ENCODE assay signal across 8 cellular contexts in genomic region chr15:81106560-81106959, GRCh38. TPM values are rescaled to one million over a fixed set of nuclear protein-coding genes. Genes with fewer than 3 reads are reported as not detected.
DNase-seq lines count a peak whose midpoint lies in the region; ATAC-seq, FAIRE-seq and TF ChIP-seq lines count a peak whose summit lies in the region.

No MANE protein-coding gene starts in this region.

- no peak overlapping the region for H2AFZ ChIP-seq in GM12878 (ENCODE audit: control insufficient read depth, low read depth, low read length)

- peak; percentile 98 for FAIRE-seq in GM12878 (lab: Jason Lieb, UNC)

- H3K27ac ChIP-seq in SK-N-MC (no peak overlapping the region), GM12878 (ENCODE audit: control insufficient read depth, insufficient read depth) (no peak overlapping the region)

- H3K4me3 ChIP-seq in MG63 (no peak overlapping the region), SK-N-MC (no peak overlapping the region), GM12878 (no peak overlapping the region)

- BruUV-seq in GM12878 (replicated peaks; lab: Mats Ljungman, UMichigan): no TSS peak

- H3K36me3 ChIP-seq in MG63: no peaks in the 10 kb centered on the region
- no peaks in the 10 kb centered on the region for H3K36me3 ChIP-seq in SK-N-MC (ENCODE audit: insufficient read depth, low read length)
- no peaks in the 10 kb centered on the region for H3K36me3 ChIP-seq in GM12878 (ENCODE audit: control insufficient read depth in 2 of 2, insufficient read depth in 2 of 2, low read length in 1 of 2)

- H3K9me3 ChIP-seq in MG63 (no peaks in the 10 kb centered on the region), SK-N-MC (ENCODE audit: low read depth, low read length) (no peaks in the 10 kb centered on the region), GM12878 (replicated peaks; ENCODE audit: control insufficient read depth, insufficient read depth, low read length) (no peaks in the 10 kb centered on the region)

- 30% methylated on average over 6 of the region's 6 CpGs for WGBS in GM12878 (ENCODE audit: insufficient coverage, insufficient replicate concordance, low lambda C conversion rate, missing lambda C conversion rate)

- TF ChIP-seq EP300 in GM12878 (IDR thresholded peaks at IDR 0.05; ENCODE audit: borderline replicate concordance in 1 of 2, control insufficient read depth in 1 of 2, low read depth in 2 of 2, low read length in 2 of 2): no peak

- peak; percentile 75 to 83 (median 76) for TF ChIP-seq CTCF in GM12878 (IDR thresholded peaks at IDR 0.05 in 2 of 3, conservative IDR thresholded peaks at IDR 0.05 in 1 of 3; ENCODE audit: control insufficient read depth in 2 of 3, extremely low read depth in 1 of 3, insufficient read depth in 1 of 3, low read depth in 3 of 3, low read length in 3 of 3)

- TF ChIP-seq POLR2A in GM12878 (IDR thresholded peaks at IDR 0.05; ENCODE audit: low read depth, low read length): no peak

- in situ Hi-C loops in GM12878 (cut with MboI): loop anchor here (5.0 to 10.0 kb wide), 3 partner anchors 114 to 652 kb away; no protein-coding TSS in a partner anchor

- peaks cover 7% of the 10 kb centered on the region for H3K4me1 ChIP-seq in GM12878 (ENCODE audit: control insufficient read depth, insufficient read depth, low read length)

- SMC1A ChIA-PET in GM12878 (lab: Charles Lee; ENCODE audit: uncharacterized antibody, unreplicated experiment): interaction anchor here (0.7 to 5.1 kb wide), 10 partner anchors 8 to 169 kb away, joined by 3 to 89 read pairs (median 4); no protein-coding TSS in a partner anchor

- CTCF ChIA-PET in GM12878 (lab: Yijun Ruan, JAX): interaction anchor here (0.7 to 19.0 kb wide), 18 partner anchors 8 to 230 kb away, joined by 3 to 438 read pairs (median 4); no protein-coding TSS in a partner anchor

- H3K79me2 ChIP-seq in GM12878 (ENCODE audit: control insufficient read depth, insufficient read depth, low read length): no peaks in the 10 kb centered on the region

- intact Hi-C loops in GM12878 (cut with micrococcal nuclease; ENCODE audit: unreplicated experiment): loop anchor here (1.0 to 2.0 kb wide), 2 partner anchors 48 to 160 kb away; no protein-coding TSS in a partner anchor

- no peak overlapping the region for H3K9ac ChIP-seq in SK-N-MC (ENCODE audit: insufficient read length)
- H3K9ac ChIP-seq in GM12878 (ENCODE audit: control insufficient read depth, insufficient read depth, low read length): no peak overlapping the region

- H4K20me1 ChIP-seq in GM12878 (ENCODE audit: control insufficient read depth, insufficient read depth): peaks cover 3% of the 10 kb centered on the region; the same call in 1 of the 2 replicates

- RAD21 ChIA-PET in GM12878 (lab: Charles Lee; ENCODE audit: unreplicated experiment): interaction anchor here (1.1 to 10.1 kb wide), 3 partner anchors 83 to 292 kb away, joined by 3 to 130 read pairs (median 5); no protein-coding TSS in a partner anchor

- ATAC-seq in GM12878 (peak; percentile 65), GM21576 (IDR thresholded peaks at IDR 0.05; ENCODE audit: unreplicated experiment) (no peak)

- peak; percentile 89 for TF ChIP-seq RAD21 in GM12878 (IDR thresholded peaks at IDR 0.05; ENCODE audit: insufficient read depth, low read depth, low read length)

- POLR2A ChIA-PET in GM12878 (lab: Charles Lee): interaction anchor here (1.1 kb wide), 1 partner anchor 69 kb away, joined by 3 read pairs; no protein-coding TSS in a partner anchor

- H3K4me2 ChIP-seq in GM12878 (ENCODE audit: control insufficient read depth, insufficient read depth): no peak overlapping the region

- peak; percentile 5 for DNase-seq in activated CD4-positive, CD25-positive, alpha-beta regulatory T cell treated with anti-CD3 and anti-CD28 coated beads, Interleukin-2, amount 50 U/mL, for 16 hours (ENCODE audit: low read depth, low spot score)
- DNase-seq in activated CD4-positive, CD25-positive, alpha-beta regulatory T cell (lab: John Stamatoyannopoulos, UW): no peak
- peak; percentile 50 for DNase-seq in MG63
- DNase-seq in SK-N-MC (ENCODE audit: low read depth, low spot score): peak; percentile 16
- peak; percentile 8 for DNase-seq in GM12878 (ENCODE audit: low read depth, low spot score)
- DNase-seq in iPS-NIHi11 (ENCODE audit: low spot score): peak; percentile 65
- peak in 2 of 3 donors; percentile 12 to 45 for DNase-seq in stimulated activated CD4-positive, alpha-beta T cell treated with anti-CD3 and anti-CD28 coated beads, Interleukin-12 subunit alpha, Interleukin-12 subunit beta, amount 100 ng/mL, for 48 hours (ENCODE audit: low read depth in 2 of 3, low spot score in 1 of 3)

- H3K27me3 ChIP-seq in MG63: no peaks in the 10 kb centered on the region; the same call in 1 of the 2 replicates
- H3K27me3 ChIP-seq in GM12878 (replicated peaks in 1 of 2; ENCODE audit: control insufficient read depth in 2 of 2, insufficient read depth in 2 of 2, low read length in 1 of 2): no peaks in the 10 kb centered on the region

TF ChIP-seq in GM12878, 131 proteins besides CTCF, POLR2A, EP300 and RAD21:
- TF ChIP-seq RCOR1 (conservative IDR thresholded peaks at IDR 0.05; ENCODE audit: low read depth, low read length): no peak
- TF ChIP-seq SMAD5 (IDR thresholded peaks at IDR 0.05; ENCODE audit: low read depth): no peak
- no peak for TF ChIP-seq ASH2L (IDR thresholded peaks at IDR 0.05; ENCODE audit: borderline replicate concordance, low read depth)
- no peak for TF ChIP-seq EED (IDR thresholded peaks at IDR 0.05; ENCODE audit: low read depth)
- TF ChIP-seq SMC3 (IDR thresholded peaks at IDR 0.05; ENCODE audit: borderline replicate concordance, low read length): peak; percentile 85

RNA-seq across cellular contexts. Expression of gene CFAP161, which starts 27.5 kb away (rescaled TPM):
- total RNA-seq in MG63 (2014; rRNA removed; shearing (Covaris generic); ENCODE audit: low replicate concordance): not detected in 2 replicates
- not detected in 2 replicates for total RNA-seq in GM12878 (2013; cell fraction: nucleolus; rRNA removed)
- total RNA-seq in GM12878 (2014; rRNA removed) (not detected in 2 replicates), GM12878 (2014; rRNA removed; fragmentation: Illumina TruSeq; extraction: Trizol) (0.31 TPM in 1 of 2 replicates, not detected in the other), GM12878 (2021) (not detected in 2 replicates)
- not detected for polyA plus RNA-seq in GM12878 (2011; ENCODE audit: low read depth)
- polyA plus RNA-seq in GM12878 (2011; rRNA removed) (not detected in 2 replicates), GM12878 (2014; fragmentation: Illumina TruSeq; extraction: Trizol) (not detected in 2 replicates), GM12878 (2014; fragmentation: Nextera tagmentation; extraction: Ambion mirVana) (not detected), GM12878 (2014; rRNA removed) (not detected in 2 replicates), GM12878 (2016; fragmentation: Nextera tagmentation; extraction: Ambion mirVana) (not detected)
- polyA plus RNA-seq in GM12878 (2011; cell fraction: cytosol; rRNA removed): not detected in 2 replicates
- polyA plus RNA-seq in GM12878 (2011; cell fraction: nucleus; rRNA removed): not detected in 2 replicates
- not detected in 2 replicates for polyA plus RNA-seq in GM12878 (2012)
- 0.21 and 0.29 TPM in 2 replicates for polyA minus RNA-seq in GM12878 (2011; rRNA and poly(A)+ RNA removed)
- polyA minus RNA-seq in GM12878 (2011; cell fraction: cytosol; rRNA and poly(A)+ RNA removed): not detected in 2 replicates
- polyA minus RNA-seq in GM12878 (2011; cell fraction: nucleus; rRNA and poly(A)+ RNA removed): not detected in 2 replicates

Comparison
In these comparisons a context has a peak if more than half of its experiments do, and no peak if none do; other contexts are left out.
1. DNase-seq: peak in activated CD4-positive, CD25-positive, alpha-beta regulatory T cell treated with anti-CD3 and anti-CD28 coated beads, Interleukin-2, amount 50 U/mL, for 16 hours (single experiment), MG63 (single experiment), SK-N-MC (single experiment), GM12878 (single experiment), iPS-NIHi11 (single experiment) and stimulated activated CD4-positive, alpha-beta T cell treated with anti-CD3 and anti-CD28 coated beads, Interleukin-12 subunit alpha, Interleukin-12 subunit beta, amount 100 ng/mL, for 48 hours (2 of 3); none in activated CD4-positive, CD25-positive, alpha-beta regulatory T cell (0 of 4).